Comparison of ENCODE assay signal across 28 cellular contexts in genomic region chr2:112322919-112323318, GRCh38.
"Had no signal": no experiment of that assay in that cellular context is flagged by ENCODE, and none has a peak within 500 bp of the region (broad histone marks: within the 10 kb centered on the region; RNA-seq: fewer than 3 reads in every experiment).

No MANE protein-coding gene starts in this region.

- H3K79me2 ChIP-seq: parathyroid adenoma had no signal

- H2AFZ ChIP-seq: parathyroid adenoma had no signal

- H3K36me3 Mint-ChIP-seq: natural killer cell treated with Interleukin-12 subunit alpha and Interleukin-12 subunit beta and Interleukin-15 and Interleukin-18, amount 100 ng/mL, for 72 hours had no signal

- H3K27ac Mint-ChIP-seq: natural killer cell treated with Interleukin-12 subunit alpha and Interleukin-12 subunit beta and Interleukin-15 and Interleukin-18, amount 100 ng/mL, for 72 hours; nephron progenitor cell; progenitor cell of endocrine pancreas; stimulated activated effector memory CD8-positive, alpha-beta T cell treated with anti-CD3 and anti-CD28 coated beads, Interleukin-12 subunit alpha, Interleukin-12 subunit beta, amount 100 ng/mL, for 72 hours; stimulated activated naive B cell treated with anti-CD40 and anti-IgM and Interleukin-4, amounts not matched to agents 10 μg/mL and 1 μg/mL and 100 μg/mL, for 72 hours; stimulated activated naive CD8-positive, alpha-beta T cell treated with anti-CD3 and anti-CD28 coated beads, Interleukin-15, Interleukin-2, amounts not matched to agents 100 ng/mL and 50 ng/mL, for 24 hours had no signal

- H3K4me1 Mint-ChIP-seq: nephron progenitor cell; neural crest cell; stimulated activated effector memory CD8-positive, alpha-beta T cell treated with anti-CD3 and anti-CD28 coated beads, Interleukin-12 subunit alpha, Interleukin-12 subunit beta, amount 100 ng/mL, for 72 hours; stimulated activated naive B cell treated with anti-CD40 and anti-IgM and Interleukin-4, amounts not matched to agents 10 μg/mL and 1 μg/mL and 100 μg/mL, for 72 hours had no signal

- H3K27me3 ChIP-seq: neutrophil, ovary, right lobe of liver, sigmoid colon, stomach, thyroid gland, tibial nerve, upper lobe of left lung, vagina had no signal

- H3K9me3 Mint-ChIP-seq: natural killer cell treated with Interleukin-12 subunit alpha and Interleukin-12 subunit beta and Interleukin-15 and Interleukin-18, amount 100 ng/mL, for 72 hours; stimulated activated effector memory CD8-positive, alpha-beta T cell treated with anti-CD3 and anti-CD28 coated beads, Interleukin-12 subunit alpha, Interleukin-12 subunit beta, amount 100 ng/mL, for 72 hours; stimulated activated naive B cell treated with anti-CD40 and anti-IgM and Interleukin-4, amounts not matched to agents 10 μg/mL and 1 μg/mL and 100 μg/mL, for 72 hours; stimulated activated naive CD8-positive, alpha-beta T cell treated with anti-CD3 and anti-CD28 coated beads, Interleukin-15, Interleukin-2, amounts not matched to agents 100 ng/mL and 50 ng/mL, for 24 hours had no signal

- H3K36me3 ChIP-seq: ovary had no signal

- ATAC-seq: natural killer cell treated with Interleukin-12 subunit alpha and Interleukin-12 subunit beta and Interleukin-15 and Interleukin-18, amount 100 ng/mL, for 72 hours; psoas muscle; right cardiac atrium; right lobe of liver; stimulated activated effector memory CD8-positive, alpha-beta T cell treated with anti-CD3 and anti-CD28 coated beads, Interleukin-12 subunit alpha, Interleukin-12 subunit beta, amount 100 ng/mL, for 72 hours; stimulated activated naive B cell treated with anti-CD40 and anti-IgM and Interleukin-4, amounts not matched to agents 10 μg/mL and 1 μg/mL and 100 μg/mL, for 72 hours had no signal

- H3K27ac ChIP-seq: neutrophil, ovary, parathyroid adenoma, psoas muscle, right lobe of liver, sigmoid colon, stomach, thyroid gland, tibial nerve, upper lobe of left lung, vagina had no signal

- H3K4me3 Mint-ChIP-seq: natural killer cell treated with Interleukin-12 subunit alpha and Interleukin-12 subunit beta and Interleukin-15 and Interleukin-18, amount 100 ng/mL, for 72 hours; nephron progenitor cell; neural crest cell; stimulated activated effector memory CD8-positive, alpha-beta T cell treated with anti-CD3 and anti-CD28 coated beads, Interleukin-12 subunit alpha, Interleukin-12 subunit beta, amount 100 ng/mL, for 72 hours; stimulated activated naive B cell treated with anti-CD40 and anti-IgM and Interleukin-4, amounts not matched to agents 10 μg/mL and 1 μg/mL and 100 μg/mL, for 72 hours; stimulated activated naive CD8-positive, alpha-beta T cell treated with anti-CD3 and anti-CD28 coated beads, Interleukin-15, Interleukin-2, amounts not matched to agents 100 ng/mL and 50 ng/mL, for 24 hours had no signal

- H3K4me1 ChIP-seq: parathyroid adenoma, psoas muscle, sigmoid colon, stomach, thyroid gland, tibial nerve, upper lobe of left lung, vagina had no signal

- H3K9ac ChIP-seq: parathyroid adenoma had no signal

- H3K9me3 ChIP-seq: neutrophil, psoas muscle, right lobe of liver, sigmoid colon, stomach, thoracic aorta, thyroid gland, tibial nerve, upper lobe of left lung, vagina had no signal

- H3K27me3 Mint-ChIP-seq: natural killer cell treated with Interleukin-12 subunit alpha and Interleukin-12 subunit beta and Interleukin-15 and Interleukin-18, amount 100 ng/mL, for 72 hours; progenitor cell of endocrine pancreas; stimulated activated naive B cell treated with anti-CD40 and anti-IgM and Interleukin-4, amounts not matched to agents 10 μg/mL and 1 μg/mL and 100 μg/mL, for 72 hours; stimulated activated naive CD8-positive, alpha-beta T cell treated with anti-CD3 and anti-CD28 coated beads, Interleukin-15, Interleukin-2, amounts not matched to agents 100 ng/mL and 50 ng/mL, for 24 hours had no signal

- DNase-seq: nephron progenitor cell; ovary; posterior cingulate gyrus; psoas muscle; right cardiac atrium; right lobe of liver; sigmoid colon; small intestine; stimulated activated CD4-positive, alpha-beta T cell treated with anti-CD3 and anti-CD28 coated beads, Interleukin-15, amount 100 ng/mL, for 24 hours; stimulated activated CD4-positive, alpha-beta T cell treated with anti-CD3 and anti-CD28 coated beads, Interleukin-2, amount 100 ng/mL, for 24 hours; stimulated activated CD4-positive, alpha-beta T cell treated with anti-CD3 and anti-CD28 coated beads, Interleukin-2, amount 100 ng/mL, for 48 hours; stimulated activated CD4-positive, alpha-beta T cell treated with anti-CD3 and anti-CD28 coated beads, Interleukin-4, amount 100 ng/mL, for 24 hours; stimulated activated naive B cell treated with anti-CD40 and anti-IgM and Interleukin-4, amounts not matched to agents 10 μg/mL and 1 μg/mL and 100 μg/mL, for 72 hours; stimulated activated naive CD4-positive, alpha-beta T cell treated with Interleukin-2 at 50 U/mL for 16 hours; stomach; thyroid gland; trophoblast cell; upper lobe of left lung had no signal

- H3K4me3 ChIP-seq: ovary, psoas muscle, right lobe of liver, sigmoid colon, stomach, thyroid gland, tibial nerve, upper lobe of left lung, vagina had no signal
